ENCODE assay signal across 11 cellular contexts in genomic region chr11:8201524-8202365, GRCh38. TPM values are rescaled to one million over a fixed set of nuclear protein-coding genes. Genes with fewer than 3 reads are reported as not detected.
DNase-seq lines count a peak whose midpoint lies in the region; ATAC-seq lines count a peak whose summit lies in the region.
"Had no signal": no experiment of that assay in that cellular context is flagged by ENCODE, and none has a peak within 500 bp of the region (broad histone marks: within the 10 kb centered on the region; RNA-seq: fewer than 3 reads in every experiment).

No MANE protein-coding gene starts in this region.

- H3K4me3 Mint-ChIP-seq in naive thymus-derived CD4-positive, alpha-beta T cell, result no peak overlapping the region
- H3K4me3 Mint-ChIP-seq: natural killer cell treated with Interleukin-12 subunit alpha and Interleukin-12 subunit beta and Interleukin-15 and Interleukin-18, amount 100 ng/mL, for 72 hours had no signal

- no peaks in the 10 kb centered on the region for H3K36me3 ChIP-seq in naive thymus-derived CD4-positive, alpha-beta T cell (ENCODE audit: control insufficient read depth in 2 of 3, insufficient read depth in 3 of 3, low read length in 3 of 3)

- no peaks in the 10 kb centered on the region for H3K36me3 Mint-ChIP-seq in naive thymus-derived CD4-positive, alpha-beta T cell
- H3K36me3 Mint-ChIP-seq: natural killer cell treated with Interleukin-12 subunit alpha and Interleukin-12 subunit beta and Interleukin-15 and Interleukin-18, amount 100 ng/mL, for 72 hours had no signal

- CTCF ChIA-PET in naive thymus-derived CD4-positive, alpha-beta T cell (lab: Charles Lee), result interaction anchor here (1.2 to 1.5 kb wide), 2 partner anchors 8 to 10 kb away, joined by 3 read pairs; no protein-coding TSS in a partner anchor

- no peak overlapping the region for H3K4me3 ChIP-seq in naive thymus-derived CD4-positive, alpha-beta T cell (ENCODE audit: low read length)

- no peaks in the 10 kb centered on the region for H3K4me1 ChIP-seq in naive thymus-derived CD4-positive, alpha-beta T cell (ENCODE audit: control insufficient read depth in 2 of 2, insufficient read depth in 2 of 2, low read length in 2 of 2)

- intact Hi-C loops in naive thymus-derived CD4-positive, alpha-beta T cell (cut with micrococcal nuclease), result no loop called here

- no peak overlapping the region for H3K27ac ChIP-seq in naive thymus-derived CD4-positive, alpha-beta T cell (ENCODE audit: low read depth, low read length)
- H3K27ac ChIP-seq: 22Rv1 had no signal

- POLR2A ChIA-PET in naive thymus-derived CD4-positive, alpha-beta T cell (lab: Charles Lee), result no interaction called here

- H3K27me3 Mint-ChIP-seq in naive thymus-derived CD4-positive, alpha-beta T cell, result peaks cover 20 to 59% (median 41%) of the 10 kb centered on the region in 5 donors

- H3K27ac Mint-ChIP-seq in naive thymus-derived CD4-positive, alpha-beta T cell, result no peak overlapping the region
- H3K27ac Mint-ChIP-seq: natural killer cell treated with Interleukin-12 subunit alpha and Interleukin-12 subunit beta and Interleukin-15 and Interleukin-18, amount 100 ng/mL, for 72 hours had no signal

- in situ Hi-C loops in KBM-7 (cut with MboI; ENCODE audit: low pct_unique_long_range_greater_than_20kb, low sequenced_read_pairs), result no loop called here

- peak; percentile 9 for DNase-seq in DMS 273 (lab: John Stamatoyannopoulos, UW; ENCODE audit: unreplicated experiment)
- no peak for DNase-seq in DMS 273 treated with DMSO at 0.1 percent for 48 hours (lab: John Stamatoyannopoulos, UW)
- peak; percentile 48 for DNase-seq in KBM-7
- DNase-seq in naive thymus-derived CD4-positive, alpha-beta T cell, result no peak
- DNase-seq in NCI-H2227 treated with DMSO at 0.1 percent for 48 hours (lab: John Stamatoyannopoulos, UW), result no peak

- peaks cover 0 to 3% (median 0%) of the 10 kb centered on the region in 11 donors for H3K9me3 Mint-ChIP-seq in naive thymus-derived CD4-positive, alpha-beta T cell
- H3K9me3 Mint-ChIP-seq: natural killer cell treated with Interleukin-12 subunit alpha and Interleukin-12 subunit beta and Interleukin-15 and Interleukin-18, amount 100 ng/mL, for 72 hours had no signal

- ATAC-seq in HG02571 (IDR thresholded peaks at IDR 0.05; ENCODE audit: unreplicated experiment) (peak; percentile 89), HG03354 (IDR thresholded peaks at IDR 0.05; ENCODE audit: poor library complexity, severe bottlenecking, unreplicated experiment) (no peak), HG02970 (IDR thresholded peaks at IDR 0.05; ENCODE audit: low FRiP score, unreplicated experiment) (no peak)
- peak; percentile 82 for ATAC-seq in naive thymus-derived CD4-positive, alpha-beta T cell
- ATAC-seq: natural killer cell treated with Interleukin-12 subunit alpha and Interleukin-12 subunit beta and Interleukin-15 and Interleukin-18, amount 100 ng/mL, for 72 hours had no signal

- peaks cover 0 to 10% (median 8%) of the 10 kb centered on the region in 7 donors for H3K4me1 Mint-ChIP-seq in naive thymus-derived CD4-positive, alpha-beta T cell

- no peaks in the 10 kb centered on the region for H3K9me3 ChIP-seq in naive thymus-derived CD4-positive, alpha-beta T cell (ENCODE audit: control insufficient read depth in 2 of 3, low read length in 3 of 3)

- no peaks in the 10 kb centered on the region for H3K27me3 ChIP-seq in naive thymus-derived CD4-positive, alpha-beta T cell (ENCODE audit: control insufficient read depth in 2 of 2, insufficient read depth in 2 of 2, low read length in 2 of 2)

RNA-seq across cellular contexts. Expression of gene RIC3, which starts 32.9 kb away (rescaled TPM):
- 10 to 100 TPM in 4 of 5 experiments, 1 to 10 TPM in 1; 7.3 to 66.9 (median 34.4) TPM for total RNA-seq in naive thymus-derived CD4-positive, alpha-beta T cell
- polyA plus RNA-seq in naive thymus-derived CD4-positive, alpha-beta T cell, result 1 to 10 TPM; 2.5 to 2.8 TPM
- total RNA-seq: HT1080 had no signal

Comparison
In these comparisons a context has a peak if more than half of its experiments do, and no peak if none do; other contexts are left out.
1. DNase-seq: peak in DMS 273 (single experiment) and KBM-7 (single experiment); none in DMS 273 treated with DMSO at 0.1 percent for 48 hours (single experiment), naive thymus-derived CD4-positive, alpha-beta T cell (0 of 9) and NCI-H2227 treated with DMSO at 0.1 percent for 48 hours (single experiment).
2. ATAC-seq: peak in HG02571 (single experiment) and naive thymus-derived CD4-positive, alpha-beta T cell (single experiment); none in HG03354 (single experiment) and HG02970 (single experiment).